ENCODE assay signal across 8 cellular contexts in genomic region chr2:178414266-178415247, GRCh38.
DNase-seq lines count a peak whose midpoint lies in the region; ATAC-seq and TF ChIP-seq lines count a peak whose summit lies in the region.

No MANE protein-coding gene starts in this region.

- in situ Hi-C loops in GM18951 (cut with MboI; ENCODE audit: low sequenced_read_pairs, unreplicated experiment), result loop anchor here (25.0 kb wide), 1 partner anchor 302 kb away; the partner anchor contains the start of gene RBM45

- peak; percentile 67 for TF ChIP-seq POLR2A in GM18951 (IDR thresholded peaks at IDR 0.05; ENCODE audit: extremely low read depth, insufficient read depth, insufficient read length)

- ATAC-seq in HG03196 (IDR thresholded peaks at IDR 0.05; ENCODE audit: unreplicated experiment), result peak; percentile 82

- peak; percentile 97 for DNase-seq in AML-193 (lab: John Stamatoyannopoulos, UW)
- DNase-seq in NCI-H226, result peak; percentile 65
- DNase-seq in activated CD4-positive, CD25-positive, alpha-beta regulatory T cell treated with anti-CD3 and anti-CD28 coated beads, Interleukin-2, amount 50 U/mL, for 72 hours, result peak; percentile 74
- peak; percentile 94 for DNase-seq in kidney tubule cell (ENCODE audit: low spot score)
- peak; percentile 46 to 71 (median 60) for DNase-seq in stimulated activated CD4-positive, alpha-beta T cell treated with anti-CD3 and anti-CD28 coated beads, Interleukin-1b, Interleukin-23, amount 100 ng/mL, for 24 hours (ENCODE audit: low read depth in 4 of 4, low spot score in 1 of 4)

- H3K27ac ChIP-seq in cingulate gyrus (ENCODE audit: low read depth, low read length), result peak overlapping the region; percentile 80

Comparison
In these comparisons a context has a peak if more than half of its experiments do, and no peak if none do; other contexts are left out.
1. Peak in every context shown above with its lines: DNase-seq, ATAC-seq and H3K27ac ChIP-seq.